Comparison of ENCODE assay signal across 1 cellular context in genomic region chr17:47742319-47743181, GRCh38.
TF ChIP-seq lines count a peak whose summit lies in the region.

No MANE protein-coding gene starts in this region.

TF ChIP-seq in K562, 482 proteins besides CTCF, POLR2A, EP300 and RAD21 (continued from another document):
- no peak for TF ChIP-seq MLX (CRISPR knock-in tag; conservative IDR thresholded peaks at IDR 0.05)
- TF ChIP-seq MAZ (CRISPR knock-in tag; conservative IDR thresholded peaks at IDR 0.05 in 1 of 2, IDR thresholded peaks at IDR 0.05 in 1 of 2) = 0 out of 4 replicates have a peak, but pooled peaks of 1 of the 2 experiments have one; percentile 14
- TF ChIP-seq THRAP3 (IDR thresholded peaks at IDR 0.05; ENCODE audit: borderline replicate concordance) = 0 out of 2 replicates have a peak, but pooled peaks have one; percentile 41
- no peak for TF ChIP-seq FOXM1 (IDR thresholded peaks at IDR 0.05; ENCODE audit: low read depth)
- TF ChIP-seq FOXM1 (CRISPR knock-in tag; IDR thresholded peaks at IDR 0.05; ENCODE audit: low read depth) = no peak
- no peak for TF ChIP-seq ZNF740 (CRISPR knock-in tag; IDR thresholded peaks at IDR 0.05)
- TF ChIP-seq ZNF740 (tag; IDR thresholded peaks at IDR 0.05) = no peak
- peak in 1 of 3 experiments; percentile 8 for TF ChIP-seq YY1 (IDR thresholded peaks at IDR 0.05; ENCODE audit: borderline replicate concordance in 1 of 3, control insufficient read depth in 1 of 3, extremely low read depth in 1 of 3, insufficient read depth in 3 of 3, insufficient read length in 1 of 3, insufficient replicate concordance in 2 of 3, low read depth in 1 of 3, low read length in 2 of 3)
- TF ChIP-seq ZNF280B (CRISPR knock-in tag; IDR thresholded peaks at IDR 0.05) = no peak
- no peak for TF ChIP-seq SMARCB1 (IDR thresholded peaks at IDR 0.05; ENCODE audit: insufficient read length, low read depth)
- TF ChIP-seq MIER1 (IDR thresholded peaks at IDR 0.05; ENCODE audit: low read depth) = no peak
- TF ChIP-seq NFE2L1 (tag; IDR thresholded peaks at IDR 0.05; ENCODE audit: borderline replicate concordance, low read depth) = no peak
- no peak for TF ChIP-seq NFYB (IDR thresholded peaks at IDR 0.05; ENCODE audit: extremely low read depth, insufficient read length)
- TF ChIP-seq HINFP (tag; conservative IDR thresholded peaks at IDR 0.05; ENCODE audit: low read depth) = peak; percentile 94
- peak; percentile 1 for TF ChIP-seq CTCFL (IDR thresholded peaks at IDR 0.05; ENCODE audit: borderline replicate concordance, insufficient read depth, low read depth, low read length, poor library complexity, severe bottlenecking)
- 0 out of 4 replicates have a peak, but pooled peaks of 1 of the 2 experiments have one; percentile 13 for TF ChIP-seq NRF1 (conservative IDR thresholded peaks at IDR 0.05 in 1 of 2, IDR thresholded peaks at IDR 0.05 in 1 of 2)
- TF ChIP-seq ZNF431 (CRISPR knock-in tag; IDR thresholded peaks at IDR 0.05) = no peak
- peak; percentile 93 for TF ChIP-seq ZBTB5 (IDR thresholded peaks at IDR 0.05)
- TF ChIP-seq NFIC (IDR thresholded peaks at IDR 0.05) = peak; percentile 83
- 0 out of 2 replicates have a peak, but pooled peaks have one; percentile 16 for TF ChIP-seq DEAF1 (CRISPR knock-in tag; IDR thresholded peaks at IDR 0.05)
- no peak for TF ChIP-seq ZNF384 (IDR thresholded peaks at IDR 0.05; ENCODE audit: low read depth, low read length)
- TF ChIP-seq CC2D1A (IDR thresholded peaks at IDR 0.05) = peak; percentile 94
- no peak for TF ChIP-seq COPS2 (conservative IDR thresholded peaks at IDR 0.05)
- no peak for TF ChIP-seq ZBTB40 (IDR thresholded peaks at IDR 0.05)
- no peak for TF ChIP-seq ZBTB40 (CRISPR knock-in tag; IDR thresholded peaks at IDR 0.05)
- peak; percentile 30; the same call in 1 of the 2 replicates for TF ChIP-seq STAG1 (CRISPR knock-in tag; IDR thresholded peaks at IDR 0.05; ENCODE audit: borderline replicate concordance)
- peak; percentile 31; the same call in 1 of the 2 replicates for TF ChIP-seq ARID2 (IDR thresholded peaks at IDR 0.05)
- no peak for TF ChIP-seq SAP30 (IDR thresholded peaks at IDR 0.05; ENCODE audit: borderline replicate concordance, insufficient read depth, low read depth, low read length, poor library complexity, severe bottlenecking)
- TF ChIP-seq MTF1 (CRISPR knock-in tag; IDR thresholded peaks at IDR 0.05; ENCODE audit: borderline replicate concordance) = no peak
- TF ChIP-seq ZBTB7A (IDR thresholded peaks at IDR 0.05; ENCODE audit: borderline replicate concordance, control insufficient read depth, low read depth, low read length) = peak; percentile 80
- no peak for TF ChIP-seq ILF3 (IDR thresholded peaks at IDR 0.05; ENCODE audit: borderline replicate concordance)
- no peak for TF ChIP-seq ZNF124 (CRISPR knock-in tag; IDR thresholded peaks at IDR 0.05)
- no peak for TF ChIP-seq BRF2 (IDR thresholded peaks at IDR 0.05; ENCODE audit: borderline replicate concordance, insufficient read depth, insufficient read length)
- TF ChIP-seq TBP (optimal IDR thresholded peaks at IDR 0.05; ENCODE audit: low read depth, low read length) = no peak
- TF ChIP-seq EGR1 (conservative IDR thresholded peaks at IDR 0.05) = peak; percentile 87
TF ChIP-seq in K562: peak in this region for 16.
